ENCODE assay signal across 13 cellular contexts in the genomic region with DNA sequence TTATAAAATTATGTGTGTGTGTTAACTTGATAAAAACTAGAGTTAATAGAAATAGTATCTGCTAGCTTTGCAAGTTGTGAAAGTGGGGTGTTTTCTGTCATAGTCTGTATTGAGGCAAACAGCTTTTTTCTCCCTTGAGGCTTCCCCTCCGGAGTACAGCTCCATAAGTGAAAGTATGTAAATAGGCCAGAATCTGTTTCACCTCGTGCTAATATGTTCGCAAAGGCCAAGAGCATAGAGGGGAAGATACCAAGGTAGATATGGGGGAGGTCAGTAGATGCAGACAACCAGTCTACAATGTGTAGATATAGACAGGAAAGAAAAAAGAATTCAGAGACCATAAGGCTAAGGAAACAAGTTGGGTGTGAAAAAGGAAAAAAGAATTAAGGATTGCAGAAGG.
DNase-seq lines count a peak whose midpoint lies in the region; ATAC-seq and TF ChIP-seq lines count a peak whose summit lies in the region.
"Had no signal": no experiment of that assay in that cellular context is flagged by ENCODE, and none has a peak within 500 bp of the region (broad histone marks: within the 10 kb centered on the region; RNA-seq: fewer than 3 reads in every experiment).

No MANE protein-coding gene starts in this region.

- no peak overlapping the region for H2AFZ ChIP-seq in OCI-LY7 (ENCODE audit: low read length)

- H4K20me1 ChIP-seq in OCI-LY7 (ENCODE audit: insufficient read depth, low read length): no peaks in the 10 kb centered on the region

- no peaks in the 10 kb centered on the region for H3K9me2 ChIP-seq in OCI-LY7 (ENCODE audit: insufficient read depth, low read length)

- no peaks in the 10 kb centered on the region for H3K4me1 ChIP-seq in OCI-LY7 (ENCODE audit: insufficient read depth, low read length, poor library complexity, severe bottlenecking)
- no peaks in the 10 kb centered on the region for H3K4me1 ChIP-seq in colonic mucosa

- H3K36me3 ChIP-seq in OCI-LY7 (ENCODE audit: insufficient read depth, low read length): no peaks in the 10 kb centered on the region
- H3K36me3 ChIP-seq in colonic mucosa: no peaks in the 10 kb centered on the region
- H3K36me3 ChIP-seq: ovary, thoracic aorta had no signal

- no peaks in the 10 kb centered on the region for H3K79me2 ChIP-seq in OCI-LY7 (ENCODE audit: insufficient read depth, low read depth, low read length)

- DNase-seq in GM10266 (ENCODE audit: extremely low spot score): peak; percentile 28
- DNase-seq in OCI-LY7 (ENCODE audit: low spot score): no peak
- DNase-seq in stimulated activated CD4-positive, alpha-beta T cell treated with anti-CD3 and anti-CD28 coated beads, Interleukin-2, amount 100 ng/mL, for 24 hours: no peak
- no peak for DNase-seq in NCI-H345 (lab: John Stamatoyannopoulos, UW)
- DNase-seq in colonic mucosa: no peak
- DNase-seq: activated CD4-positive, CD25-positive, alpha-beta regulatory T cell treated with anti-CD3 and anti-CD28 coated beads, Interleukin-2, amount 50 U/mL, for 72 hours; HFFc6; left cardiac atrium; ovary had no signal

- H3K4me3 ChIP-seq in OCI-LY7 (ENCODE audit: low read depth, low read length, poor library complexity, severe bottlenecking): no peak overlapping the region
- H3K4me3 ChIP-seq in colonic mucosa: no peak overlapping the region
- H3K4me3 ChIP-seq: ovary, thoracic aorta had no signal

- H3K9ac ChIP-seq in colonic mucosa (ENCODE audit: low read depth in 2 of 2, low read length in 2 of 2): no peak overlapping the region

- ATAC-seq in GM19324 (IDR thresholded peaks at IDR 0.05; ENCODE audit: low FRiP score, unreplicated experiment) (peak; percentile 80), HG02678 (IDR thresholded peaks at IDR 0.05; ENCODE audit: unreplicated experiment) (peak; percentile 92), HG03521 (IDR thresholded peaks at IDR 0.05; ENCODE audit: unreplicated experiment) (peak; percentile 77)
- ATAC-seq: left cardiac atrium had no signal

- no peak overlapping the region for H3K4me2 ChIP-seq in OCI-LY7 (ENCODE audit: low read length)

- H3K27me3 ChIP-seq in colonic mucosa: no peaks in the 10 kb centered on the region
- H3K27me3 ChIP-seq: ovary had no signal

- CTCF ChIA-PET in OCI-LY7 (lab: Charles Lee; ENCODE audit: unreplicated experiment): no interaction called here

- BruUV-seq in OCI-LY7 (replicated peaks; lab: Mats Ljungman, UMichigan): no TSS peak

- intact Hi-C loops in OCI-LY7 (cut with micrococcal nuclease; ENCODE audit: unreplicated experiment) (no loop called here), colonic mucosa (cut with DNase I) (no loop called here)

- H3K27ac ChIP-seq in OCI-LY7 (ENCODE audit: low read depth, low read length, poor library complexity, severe bottlenecking): no peak overlapping the region
- H3K27ac ChIP-seq in colonic mucosa: no peak overlapping the region
- H3K27ac ChIP-seq: ovary had no signal

- POLR2A ChIA-PET in OCI-LY7 (lab: Charles Lee): interaction anchor here (1.1 kb wide), 1 partner anchor 8 kb away, joined by 6 read pairs; no protein-coding TSS in a partner anchor

- H3K9me3 ChIP-seq in OCI-LY7 (ENCODE audit: low read length) (no peaks in the 10 kb centered on the region), colonic mucosa (no peaks in the 10 kb centered on the region)
- H3K9me3 ChIP-seq: ovary, thoracic aorta had no signal

- TF ChIP-seq CTCF in GM10266 (IDR thresholded peaks at IDR 0.05; ENCODE audit: control insufficient read depth, insufficient read depth, low read depth, missing control alignments) (no peak), OCI-LY7 (conservative IDR thresholded peaks at IDR 0.05; ENCODE audit: low read length) (no peak), colonic mucosa (IDR thresholded peaks at IDR 0.05) (no peak)
